ENCODE assay signal across 13 cellular contexts in the genomic region with DNA sequence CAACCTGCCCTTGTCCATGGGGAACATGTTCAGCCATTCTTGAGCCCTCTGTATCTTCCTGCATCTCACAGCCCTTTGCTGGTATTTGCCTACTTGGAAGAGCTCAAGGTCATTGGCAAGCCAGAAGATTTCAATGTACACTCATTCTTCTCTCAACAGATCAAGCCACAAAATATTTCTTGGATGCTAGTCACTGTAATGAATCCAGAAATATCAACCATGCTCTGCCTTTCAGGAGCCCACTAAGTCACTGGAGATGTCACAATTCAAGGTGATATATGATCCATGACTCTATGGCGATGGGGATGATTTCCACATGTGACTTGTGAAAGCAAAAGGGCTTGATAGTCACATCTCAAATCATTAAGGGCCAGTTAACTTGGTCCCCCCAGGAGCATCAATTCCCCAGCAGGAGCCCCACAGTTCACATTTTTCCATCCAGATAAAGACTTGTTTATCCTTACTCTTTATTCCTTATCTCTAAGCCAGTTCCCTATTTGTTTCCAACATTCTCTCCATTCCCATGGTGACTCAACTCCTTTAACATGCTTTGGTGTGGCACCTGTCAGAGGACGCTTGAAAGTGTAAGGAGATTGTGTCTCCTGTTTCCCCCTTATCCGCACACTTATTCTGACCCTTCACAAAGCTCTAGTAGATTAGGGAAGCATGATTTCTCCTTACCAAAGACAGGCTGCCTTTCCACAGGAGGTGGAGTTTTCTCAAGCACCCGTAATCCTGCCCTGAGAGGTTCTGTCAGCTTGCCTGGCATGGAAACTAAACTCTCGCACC. TPM values are rescaled to one million over a fixed set of nuclear protein-coding genes. Genes with fewer than 3 reads are reported as not detected.
DNase-seq lines count a peak whose midpoint lies in the region; ATAC-seq and TF ChIP-seq lines count a peak whose summit lies in the region.
"Had no signal": no experiment of that assay in that cellular context is flagged by ENCODE, and none has a peak within 500 bp of the region (broad histone marks: within the 10 kb centered on the region; RNA-seq: fewer than 3 reads in every experiment).

No MANE protein-coding gene starts in this region.

- POLR2A ChIA-PET in HEK293T (lab: Yijun Ruan, JAX): interaction anchor here (1.8 kb wide), 1 partner anchor 17 kb away, joined by 6 read pairs; no protein-coding TSS in a partner anchor

- CTCF ChIA-PET in HEK293T (lab: Yijun Ruan, JAX): interaction anchor here (0.6 to 1.2 kb wide), 2 partner anchors 23 to 31 kb away, joined by 3 to 4 read pairs; no protein-coding TSS in a partner anchor

- H3K27ac ChIP-seq in colonic mucosa (peak overlapping the region; percentile 70), upper lobe of left lung (peak overlapping the region; percentile 64 to 79 (median 69))

- H3K9ac ChIP-seq in colonic mucosa (ENCODE audit: low read depth in 2 of 2, low read length in 2 of 2): peak overlapping the region in 1 of 2 donors; percentile 68

- intact Hi-C loops in colonic mucosa (cut with DNase I): no loop called here
- intact Hi-C loops in mucosa of descending colon (cut with DNase I, micrococcal nuclease): no loop called here

- peaks cover 6% of the 10 kb centered on the region for H3K4me1 ChIP-seq in colonic mucosa
- H3K4me1 ChIP-seq in mucosa of descending colon (ENCODE audit: low read depth): peaks cover 41% of the 10 kb centered on the region
- peaks cover 10 to 31% (median 21%) of the 10 kb centered on the region in 4 donors for H3K4me1 ChIP-seq in upper lobe of left lung

- H3K27me3 ChIP-seq in colonic mucosa (no peaks in the 10 kb centered on the region), upper lobe of left lung (no peaks in the 10 kb centered on the region)

- H3K9me3 ChIP-seq in colonic mucosa: no peaks in the 10 kb centered on the region
- no peaks in the 10 kb centered on the region for H3K9me3 ChIP-seq in mucosa of descending colon
- no peaks in the 10 kb centered on the region for H3K9me3 ChIP-seq in upper lobe of left lung

- TF ChIP-seq EP300 in upper lobe of left lung (IDR thresholded peaks at IDR 0.05): peak in 2 of 4 donors; percentile 1 to 35

- WGBS in upper lobe of left lung, 2 donors: 44% methylated on average over 5 of the region's 5 CpGs

- no peak for TF ChIP-seq CTCF in colonic mucosa (IDR thresholded peaks at IDR 0.05)
- no peak for TF ChIP-seq CTCF in mucosa of descending colon (IDR thresholded peaks at IDR 0.05)
- TF ChIP-seq CTCF in upper lobe of left lung (IDR thresholded peaks at IDR 0.05): no peak

- no peak for TF ChIP-seq POLR2A in upper lobe of left lung (IDR thresholded peaks at IDR 0.05)

- ATAC-seq in mucosa of descending colon: peak; percentile 26
- peak; percentile 30 to 55 for ATAC-seq in upper lobe of left lung (ENCODE audit: low FRiP score in 2 of 2)
- ATAC-seq in GM19351 (IDR thresholded peaks at IDR 0.05; ENCODE audit: unreplicated experiment): no peak
- ATAC-seq: left lobe of liver; stimulated activated naive CD8-positive, alpha-beta T cell treated with anti-CD3 and anti-CD28 coated beads, Interleukin-15, Interleukin-2, amounts not matched to agents 100 U/mL and 50 U/mL, for 24 hours had no signal

- H3K36me3 ChIP-seq in colonic mucosa (no peaks in the 10 kb centered on the region), mucosa of descending colon (ENCODE audit: low read depth) (no peaks in the 10 kb centered on the region), upper lobe of left lung (peaks cover 0 to 10% (median under 1%) of the 10 kb centered on the region in 4 donors)

- DNase-seq in HEK293T (ENCODE audit: extremely low spot score) (no peak), colonic mucosa (no peak), mucosa of descending colon (no peak), upper lobe of left lung (no peak), A172 (ENCODE audit: low spot score) (no peak), C1 segment of cervical spinal cord (lab: John Stamatoyannopoulos, UW) (no peak)
- DNase-seq: activated CD8-positive, alpha-beta memory T cell treated with anti-CD3 and anti-CD28 coated beads for 24 hours; cortex of kidney; MM.1S; stimulated activated CD4-positive, alpha-beta T cell treated with anti-CD3 and anti-CD28 coated beads, Interleukin-4, amount 100 ng/mL, for 4 hours; stimulated activated naive CD8-positive, alpha-beta T cell treated with anti-CD3 and anti-CD28 coated beads, Interleukin-15, Interleukin-2, amounts not matched to agents 100 U/mL and 50 U/mL, for 24 hours had no signal

- H3K4me3 ChIP-seq in colonic mucosa (no peak overlapping the region), mucosa of descending colon (no peak overlapping the region), upper lobe of left lung (no peak overlapping the region)

TF ChIP-seq in HEK293T, 16 proteins besides CTCF, POLR2A, EP300 and RAD21:
- no peak for TF ChIP-seq SUZ12 (IDR thresholded peaks at IDR 0.05)
- TF ChIP-seq, protein P1, sequence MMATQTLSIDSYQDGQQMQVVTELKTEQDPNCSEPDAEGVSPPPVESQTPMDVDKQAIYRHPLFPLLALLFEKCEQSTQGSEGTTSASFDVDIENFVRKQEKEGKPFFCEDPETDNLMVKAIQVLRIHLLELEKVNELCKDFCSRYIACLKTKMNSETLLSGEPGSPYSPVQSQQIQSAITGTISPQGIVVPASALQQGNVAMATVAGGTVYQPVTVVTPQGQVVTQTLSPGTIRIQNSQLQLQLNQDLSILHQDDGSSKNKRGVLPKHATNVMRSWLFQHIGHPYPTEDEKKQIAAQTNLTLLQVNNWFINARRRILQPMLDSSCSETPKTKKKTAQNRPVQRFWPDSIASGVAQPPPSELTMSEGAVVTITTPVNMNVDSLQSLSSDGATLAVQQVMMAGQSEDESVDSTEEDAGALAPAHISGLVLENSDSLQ (IDR thresholded peaks at IDR 0.05): 0 out of 2 replicates have a peak, but pooled peaks have one; percentile 34
TF ChIP-seq in HEK293T: peak in this region for 1.

RNA-seq across cellular contexts. Expression of a gene that starts 15.8 kb away (rescaled TPM):
- total RNA-seq in colonic mucosa (100 to 1,000 TPM in 1 of 2 donors, 10 to 100 TPM in 1; 61.3 to 125 TPM), mucosa of descending colon (10 to 100 TPM; 79.3 to 88.8 (median 80.7) TPM), upper lobe of left lung (100 to 1,000 TPM in 3 of 6 donors, 10 to 100 TPM in 3; 65.0 to 156 (median 95.9) TPM)
- total RNA-seq in A172 (2014; rRNA removed; shearing (Covaris generic)): 4.8 and 6.4 TPM in 2 replicates
